In the genomic region with DNA sequence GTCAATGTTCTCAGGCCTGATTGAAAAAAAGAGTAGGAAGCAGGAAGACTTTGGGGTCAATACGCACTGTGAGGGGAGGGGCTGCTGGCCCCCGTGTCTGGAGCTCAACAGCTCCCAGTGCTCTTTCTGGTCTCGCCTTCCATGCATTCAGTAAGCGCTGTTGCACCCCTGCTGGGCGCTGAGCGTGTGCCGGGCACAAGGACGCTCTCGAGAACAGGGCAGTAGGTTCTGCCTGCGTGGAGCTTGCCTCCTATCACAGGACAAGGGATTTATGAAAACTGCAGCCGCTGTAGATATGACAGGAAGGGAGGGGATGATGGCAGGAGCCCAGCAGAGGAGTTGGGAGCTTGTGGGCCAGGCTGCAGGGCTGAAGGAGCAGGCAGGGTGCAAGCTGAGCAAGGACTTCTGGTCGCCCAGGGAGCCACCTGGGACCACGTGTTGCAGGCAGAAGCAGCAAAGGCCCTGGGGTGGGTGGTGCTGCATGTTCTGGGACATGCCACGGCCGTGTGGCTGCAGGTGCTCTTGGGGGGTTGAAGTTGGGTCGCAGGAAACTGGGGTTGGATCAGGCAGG, we compare ENCODE assay signal across 23 cellular contexts.
DNase-seq lines count a peak whose midpoint lies in the region; ATAC-seq and TF ChIP-seq lines count a peak whose summit lies in the region.
"Had no signal": no experiment of that assay in that cellular context is flagged by ENCODE, and none has a peak within 500 bp of the region (broad histone marks: within the 10 kb centered on the region; RNA-seq: fewer than 3 reads in every experiment).

No MANE protein-coding gene starts in this region.

- H3K27me3 Mint-ChIP-seq in activated T-cell treated with anti-CD3 and anti-CD28 coated beads, Interleukin-2, amount 50 U/mL, for 24 hours, result peaks cover 20% of the 10 kb centered on the region
- H3K27me3 Mint-ChIP-seq in activated T-cell treated with anti-CD3 and anti-CD28 coated beads, Interleukin-2, amount 50 U/mL, for 4 hours (ENCODE audit: low read depth), result peaks cover 7% of the 10 kb centered on the region
- peaks cover 28% of the 10 kb centered on the region for H3K27me3 Mint-ChIP-seq in osteocyte (ENCODE audit: unreplicated experiment)

- no peak for TF ChIP-seq EP300 in upper lobe of left lung (IDR thresholded peaks at IDR 0.05)

- H3K36me3 Mint-ChIP-seq in activated T-cell treated with anti-CD3 and anti-CD28 coated beads, Interleukin-2, amount 50 U/mL, for 24 hours (ENCODE audit: low read depth), result no peaks in the 10 kb centered on the region
- no peaks in the 10 kb centered on the region for H3K36me3 Mint-ChIP-seq in activated T-cell treated with anti-CD3 and anti-CD28 coated beads, Interleukin-2, amount 50 U/mL, for 4 hours (ENCODE audit: insufficient read depth)
- H3K36me3 Mint-ChIP-seq in osteocyte (ENCODE audit: unreplicated experiment), result no peaks in the 10 kb centered on the region

- peaks cover 0 to 4% (median 0%) of the 10 kb centered on the region in 4 donors for H3K27me3 ChIP-seq in upper lobe of left lung

- TF ChIP-seq POLR2A in upper lobe of left lung (IDR thresholded peaks at IDR 0.05), result no peak

- no peak overlapping the region for H3K4me3 ChIP-seq in upper lobe of left lung
- H3K4me3 ChIP-seq: SJCRH30 had no signal

- no peak overlapping the region for H3K27ac Mint-ChIP-seq in activated T-cell treated with anti-CD3 and anti-CD28 coated beads, Interleukin-2, amount 50 U/mL, for 24 hours
- no peak overlapping the region for H3K27ac Mint-ChIP-seq in osteocyte (ENCODE audit: unreplicated experiment)
- H3K27ac Mint-ChIP-seq: H9, HFFc6 had no signal

- no peaks in the 10 kb centered on the region for H3K36me3 ChIP-seq in upper lobe of left lung
- H3K36me3 ChIP-seq: SJCRH30 had no signal

- H3K27ac ChIP-seq in upper lobe of left lung, result no peak overlapping the region
- H3K27ac ChIP-seq: C4-2B, HL-60, SJCRH30 had no signal

- peak; percentile 8 for DNase-seq in activated T-cell treated with anti-CD3 and anti-CD28 coated beads, Interleukin-2, amount 50 U/mL, for 24 hours
- no peak for DNase-seq in activated T-cell treated with anti-CD3 and anti-CD28 coated beads, Interleukin-2, amount 50 U/mL, for 4 hours
- DNase-seq in left lobe of liver (ENCODE audit: low spot score) (peak; percentile 10), osteocyte (ENCODE audit: extremely low spot score, unreplicated experiment) (peak; percentile 73), upper lobe of left lung (peak; percentile 12 to 63), LoVo (ENCODE audit: low spot score) (no peak), mucosa of gallbladder (ENCODE audit: low spot score) (no peak), COLO829 (ENCODE audit: low spot score) (no peak)
- DNase-seq: 8988T, DMS79 treated with DMSO at 0.1 percent for 48 hours, HFFc6, KBM-7, NCI-H1092, NCI-H1436, NCI-H187 treated with DMSO at 0.1 percent for 48 hours, NCI-H2107, NCI-H446 treated with DMSO at 0.1 percent for 48 hours, NCI-H526 treated with DMSO at 0.1 percent for 48 hours, OCI-M1, SJCRH30 had no signal

- no peaks in the 10 kb centered on the region for H3K9me3 Mint-ChIP-seq in activated T-cell treated with anti-CD3 and anti-CD28 coated beads, Interleukin-2, amount 50 U/mL, for 24 hours
- H3K9me3 Mint-ChIP-seq in activated T-cell treated with anti-CD3 and anti-CD28 coated beads, Interleukin-2, amount 50 U/mL, for 4 hours, result peaks cover 4% of the 10 kb centered on the region
- H3K9me3 Mint-ChIP-seq in osteocyte (ENCODE audit: unreplicated experiment), result no peaks in the 10 kb centered on the region

- no peak for ATAC-seq in activated T-cell treated with anti-CD3 and anti-CD28 coated beads, Interleukin-2, amount 50 U/mL, for 4 hours
- ATAC-seq in left lobe of liver (no peak), upper lobe of left lung (ENCODE audit: low FRiP score in 2 of 2) (no peak)

- no peaks in the 10 kb centered on the region for H3K9me3 ChIP-seq in upper lobe of left lung
- H3K9me3 ChIP-seq: SJCRH30 had no signal

- no peaks in the 10 kb centered on the region for H3K4me1 Mint-ChIP-seq in activated T-cell treated with anti-CD3 and anti-CD28 coated beads, Interleukin-2, amount 50 U/mL, for 24 hours (ENCODE audit: low read depth)
- no peaks in the 10 kb centered on the region for H3K4me1 Mint-ChIP-seq in activated T-cell treated with anti-CD3 and anti-CD28 coated beads, Interleukin-2, amount 50 U/mL, for 4 hours (ENCODE audit: low read depth)
- H3K4me1 Mint-ChIP-seq in osteocyte (ENCODE audit: unreplicated experiment), result no peaks in the 10 kb centered on the region

- H3K4me3 Mint-ChIP-seq in activated T-cell treated with anti-CD3 and anti-CD28 coated beads, Interleukin-2, amount 50 U/mL, for 24 hours, result no peak overlapping the region
- no peak overlapping the region for H3K4me3 Mint-ChIP-seq in activated T-cell treated with anti-CD3 and anti-CD28 coated beads, Interleukin-2, amount 50 U/mL, for 4 hours
- no peak overlapping the region for H3K4me3 Mint-ChIP-seq in osteocyte (ENCODE audit: unreplicated experiment)
- H3K4me3 Mint-ChIP-seq: H9, HFFc6 had no signal

- H3K4me1 ChIP-seq in upper lobe of left lung, result no peaks in the 10 kb centered on the region
- H3K4me1 ChIP-seq: SJCRH30 had no signal

- TF ChIP-seq CTCF in osteocyte (IDR thresholded peaks at IDR 0.05) (no peak), upper lobe of left lung (IDR thresholded peaks at IDR 0.05) (no peak)

- 56 to 58% methylated on average over 9 to 16 of the region's 16 CpGs for WGBS in upper lobe of left lung, 2 donors

Comparison
In these comparisons a context has a peak if more than half of its experiments do, and no peak if none do; other contexts are left out.
1. DNase-seq: peak in activated T-cell treated with anti-CD3 and anti-CD28 coated beads, Interleukin-2, amount 50 U/mL, for 24 hours (single experiment), left lobe of liver (single experiment), osteocyte (single experiment) and upper lobe of left lung (2 of 2); none in activated T-cell treated with anti-CD3 and anti-CD28 coated beads, Interleukin-2, amount 50 U/mL, for 4 hours (single experiment), LoVo (single experiment), mucosa of gallbladder (single experiment) and COLO829 (single experiment).